Comparison of ENCODE assay signal across 9 cellular contexts in genomic region chr11:75946531-75947530, GRCh38.
A peak's percentile ranks its signal among the peaks of the same experiment; 100 is the strongest.
DNase-seq lines count a peak whose midpoint lies in the region; ATAC-seq and TF ChIP-seq lines count a peak whose summit lies in the region.
"Had no signal": no experiment of that assay in that cellular context is flagged by ENCODE, and none has a peak within 500 bp of the region (broad histone marks: within the 10 kb centered on the region; RNA-seq: fewer than 3 reads in every experiment).

No MANE protein-coding gene starts in this region.

- H3K4me3 Mint-ChIP-seq in IgD-negative memory B cell = peak overlapping the region in 1 of 4 donors; percentile 34

- H3K27ac Mint-ChIP-seq in IgD-negative memory B cell = peak overlapping the region; percentile 14 to 45 (median 37)

- H3K4me1 Mint-ChIP-seq in IgD-negative memory B cell = peaks cover 25 to 47% (median 46%) of the 10 kb centered on the region in 3 donors

- no peaks in the 10 kb centered on the region for H3K27me3 Mint-ChIP-seq in IgD-negative memory B cell

- CTCF ChIA-PET in A673 (lab: Charles Lee) = no interaction called here

- no peaks in the 10 kb centered on the region for H3K36me3 ChIP-seq in A673 (ENCODE audit: insufficient read depth, low read length, poor library complexity, severe bottlenecking)

- H3K4me3 ChIP-seq in A673 (ENCODE audit: low read depth, low read length, poor library complexity, severe bottlenecking) = no peak overlapping the region

- H3K9me3 ChIP-seq in A673 (ENCODE audit: low read depth, low read length, poor library complexity, severe bottlenecking) = no peaks in the 10 kb centered on the region

- intact Hi-C loops in A673 (cut with micrococcal nuclease; ENCODE audit: unreplicated experiment) = no loop called here

- no TSS peak for BruUV-seq in A673 (replicated peaks; lab: Mats Ljungman, UMichigan)

- no peak overlapping the region for H3K27ac ChIP-seq in A673 (ENCODE audit: low read depth, low read length, poor library complexity, severe bottlenecking)
- peak overlapping the region; percentile 84 for H3K27ac ChIP-seq in VCaP

- no peaks in the 10 kb centered on the region for H3K36me3 Mint-ChIP-seq in IgD-negative memory B cell

- peaks cover 22% of the 10 kb centered on the region for H3K4me1 ChIP-seq in A673 (ENCODE audit: insufficient read depth, low read length, poor library complexity, severe bottlenecking)

- POLR2A ChIA-PET in A673 (lab: Charles Lee; ENCODE audit: low non-redundant PET) = no interaction called here

- DNase-seq in A673 (ENCODE audit: low spot score) (peak; percentile 80), islet precursor cell (peak; percentile 66), KG1 (lab: John Stamatoyannopoulos, UW) (no peak), NCI-H526 treated with DMSO at 0.1 percent for 48 hours (lab: John Stamatoyannopoulos, UW) (no peak), activated gamma-delta T cell (lab: John Stamatoyannopoulos, UW) (no peak)
- DNase-seq: stimulated activated CD4-positive, alpha-beta T cell treated with anti-CD3 and anti-CD28 coated beads, Interleukin-4, amount 100 ng/mL, for 4 hours had no signal

- ATAC-seq in GM21367 (IDR thresholded peaks at IDR 0.05; ENCODE audit: unreplicated experiment) = no peak

- TF ChIP-seq CTCF in A673 (conservative IDR thresholded peaks at IDR 0.05; ENCODE audit: low read depth, low read length) (no peak), VCaP (conservative IDR thresholded peaks at IDR 0.05) (no peak)

- H3K9me3 Mint-ChIP-seq in IgD-negative memory B cell = no peaks in the 10 kb centered on the region

- H3K27me3 ChIP-seq in A673 (replicated peaks; ENCODE audit: insufficient read depth, low read depth, low read length, poor library complexity) = no peaks in the 10 kb centered on the region

Comparison
In these comparisons a context has a peak if more than half of its experiments do, and no peak if none do; other contexts are left out.
1. DNase-seq: peak in A673 (single experiment) and islet precursor cell (single experiment); none in KG1 (single experiment), NCI-H526 treated with DMSO at 0.1 percent for 48 hours (single experiment) and activated gamma-delta T cell (single experiment).